24 cellular contexts compared by ENCODE assay signal in genomic region chr1:170598618-170599017, GRCh38.
DNase-seq lines count a peak whose midpoint lies in the region; ATAC-seq, FAIRE-seq and TF ChIP-seq lines count a peak whose summit lies in the region.
"Had no signal": no experiment of that assay in that cellular context is flagged by ENCODE, and none has a peak within 500 bp of the region (broad histone marks: within the 10 kb centered on the region; RNA-seq: fewer than 3 reads in every experiment).

No MANE protein-coding gene starts in this region.

- no peak overlapping the region for H2AFZ ChIP-seq in HepG2 (ENCODE audit: low read length)
- no peak overlapping the region for H2AFZ ChIP-seq in K562 (ENCODE audit: low read depth, low read length)

- FAIRE-seq in HepG2 (lab: Jason Lieb, UNC) (no peak), K562 (lab: Jason Lieb, UNC) (no peak)
- FAIRE-seq: A549, D721Med, GM12891, GM19239 had no signal

- no peaks in the 10 kb centered on the region for H3K27me3 Mint-ChIP-seq in activated CD4-positive, alpha-beta T cell treated with anti-CD3 and anti-CD28 coated beads for 36 hours
- H3K27me3 Mint-ChIP-seq: B cell had no signal

- peaks cover 22% of the 10 kb centered on the region for H3K9me3 Mint-ChIP-seq in activated CD4-positive, alpha-beta T cell treated with anti-CD3 and anti-CD28 coated beads for 36 hours (ENCODE audit: low read depth)

- POLR2A ChIA-PET in activated CD4-positive, alpha-beta T cell treated with anti-CD3 and anti-CD28 coated beads for 36 hours (lab: Charles Lee), result no interaction called here
- POLR2A ChIA-PET in HepG2 (lab: Yijun Ruan, JAX) (no interaction called here), HEK293 (lab: Yijun Ruan, JAX) (no interaction called here), K562 (lab: Yijun Ruan, JAX) (no interaction called here)

- no peak for TF ChIP-seq CTCF in HepG2 (CRISPR knock-in tag; IDR thresholded peaks at IDR 0.05)
- TF ChIP-seq CTCF in right lobe of liver (IDR thresholded peaks at IDR 0.05), result no peak
- no peak for TF ChIP-seq CTCF in HEK293 (tag by site-specific recombination; IDR thresholded peaks at IDR 0.05)
- TF ChIP-seq CTCF in K562 (IDR thresholded peaks at IDR 0.05 in 2 of 3, conservative IDR thresholded peaks at IDR 0.05 in 1 of 3; ENCODE audit: insufficient read depth in 2 of 3, low read depth in 1 of 3, low read length in 3 of 3), result no peak
- no peak for TF ChIP-seq CTCF in gastrocnemius medialis (IDR thresholded peaks at IDR 0.05 in 4 of 5, conservative IDR thresholded peaks at IDR 0.05 in 1 of 5)

- no peaks in the 10 kb centered on the region for H3K9me1 ChIP-seq in K562 (ENCODE audit: control insufficient read depth, insufficient read depth, low read length)

- peaks cover 16% of the 10 kb centered on the region for H3K9me3 ChIP-seq in HepG2 (ENCODE audit: low read length)
- H3K9me3 ChIP-seq in right lobe of liver, result peaks cover 0 to 2% (median 0%) of the 10 kb centered on the region in 4 donors
- H3K9me3 ChIP-seq in HEK293 (ENCODE audit: control insufficient read depth, insufficient read depth, low read depth, low read length), result no peaks in the 10 kb centered on the region
- 0 out of 2 replicates have a peak, but pooled peaks cover 2% of the 10 kb centered on the region for H3K9me3 ChIP-seq in K562 (replicated peaks; ENCODE audit: control insufficient read depth, insufficient read depth, low read depth, low read length)
- no peaks in the 10 kb centered on the region for H3K9me3 ChIP-seq in gastrocnemius medialis
- H3K9me3 ChIP-seq: A549 had no signal

- H3K36me3 ChIP-seq in HepG2 (replicated peaks in 1 of 2; ENCODE audit: control insufficient read depth in 1 of 2, insufficient read depth in 2 of 2, low read length in 2 of 2) (no peaks in the 10 kb centered on the region), right lobe of liver (no peaks in the 10 kb centered on the region), HEK293 (ENCODE audit: control insufficient read depth in 2 of 2, insufficient read depth in 1 of 2, low read length in 2 of 2) (no peaks in the 10 kb centered on the region), K562 (ENCODE audit: control insufficient read depth, insufficient read depth, low read length) (no peaks in the 10 kb centered on the region), gastrocnemius medialis (no peaks in the 10 kb centered on the region)
- H3K36me3 ChIP-seq: BLaER1 treated with 17β-estradiol and CSF1 and Interleukin-3, amounts not matched to agents 10 nM and 100 nM had no signal

- BruUV-seq in HepG2 (replicated peaks; lab: Mats Ljungman, UMichigan) (no TSS peak), K562 (replicated peaks; lab: Mats Ljungman, UMichigan) (no TSS peak)

- TF ChIP-seq RAD21 in HepG2 (CRISPR knock-in tag; IDR thresholded peaks at IDR 0.05) (no peak), K562 (CRISPR knock-in tag; conservative IDR thresholded peaks at IDR 0.05 in 1 of 2, IDR thresholded peaks at IDR 0.05 in 1 of 2) (no peak)

- H3K36me3 Mint-ChIP-seq in activated CD4-positive, alpha-beta T cell treated with anti-CD3 and anti-CD28 coated beads for 36 hours (ENCODE audit: low read depth), result no peaks in the 10 kb centered on the region
- H3K36me3 Mint-ChIP-seq: CD8-positive, alpha-beta T cell had no signal

- H3K27ac ChIP-seq in HepG2 (ENCODE audit: extremely low read length, insufficient read depth, low read length) (no peak overlapping the region), right lobe of liver (no peak overlapping the region), HEK293 (ENCODE audit: extremely low read depth, low read depth, low read length) (no peak overlapping the region), K562 (ENCODE audit: extremely low read depth, low read depth, low read length) (no peak overlapping the region), gastrocnemius medialis (no peak overlapping the region)
- H3K27ac ChIP-seq: A549; BLaER1 treated with 17β-estradiol and CSF1 and Interleukin-3, amounts not matched to agents 10 nM and 100 nM; C4-2B had no signal

- H3K4me2 ChIP-seq in HepG2 (ENCODE audit: low read depth, low read length), result no peak overlapping the region
- H3K4me2 ChIP-seq in K562 (ENCODE audit: insufficient read depth, low read length), result no peak overlapping the region
- H3K4me2 ChIP-seq: A549; BLaER1 treated with 17β-estradiol and CSF1 and Interleukin-3, amounts not matched to agents 10 nM and 100 nM had no signal

- in situ Hi-C loops in HepG2 (cut with HindIII; ENCODE audit: extremely low pct_ligation_motif_present, low pct_unique_long_range_greater_than_20kb), result no loop called here
- in situ Hi-C loops in K562 (cut with MboI), result no loop called here
- in situ Hi-C loops in gastrocnemius medialis (cut with MboI; ENCODE audit: low sequenced_read_pairs in 4 of 4), result no loop called here

- H3K27me3 ChIP-seq in HepG2 (ENCODE audit: control insufficient read depth in 1 of 2, insufficient read depth in 2 of 2, low read length in 2 of 2) (no peaks in the 10 kb centered on the region), right lobe of liver (no peaks in the 10 kb centered on the region), K562 (ENCODE audit: control insufficient read depth in 2 of 2, insufficient read depth in 2 of 2, low read length in 2 of 2) (no peaks in the 10 kb centered on the region), gastrocnemius medialis (no peaks in the 10 kb centered on the region)
- H3K27me3 ChIP-seq: BLaER1 treated with 17β-estradiol and CSF1 and Interleukin-3, amounts not matched to agents 10 nM and 100 nM had no signal

- H3K4me1 Mint-ChIP-seq in activated CD4-positive, alpha-beta T cell treated with anti-CD3 and anti-CD28 coated beads for 36 hours, result no peaks in the 10 kb centered on the region
- H3K4me1 Mint-ChIP-seq: B cell had no signal

- WGBS in HepG2 (ENCODE audit: low lambda C conversion rate), result 0% methylated on average over 1 of the region's 1 CpG
- 50% methylated on average over 1 of the region's 1 CpG for WGBS in right lobe of liver (ENCODE audit: insufficient coverage, low coverage, low lambda C conversion rate, missing lambda C conversion rate)
- 4% methylated on average over 1 of the region's 1 CpG for WGBS in K562 (ENCODE audit: insufficient coverage, low coverage, missing lambda C conversion rate)

- no peak overlapping the region for H3K4me3 Mint-ChIP-seq in activated CD4-positive, alpha-beta T cell treated with anti-CD3 and anti-CD28 coated beads for 36 hours
- H3K4me3 Mint-ChIP-seq: B cell; CD4-positive, alpha-beta T cell; CD8-positive, alpha-beta T cell had no signal

- no peaks in the 10 kb centered on the region for H4K20me1 ChIP-seq in HepG2 (ENCODE audit: insufficient read depth, low read length)
- H4K20me1 ChIP-seq in K562 (replicated peaks; ENCODE audit: control insufficient read depth, insufficient read depth, low read length), result no peaks in the 10 kb centered on the region
- H4K20me1 ChIP-seq: BLaER1 treated with 17β-estradiol and CSF1 and Interleukin-3, amounts not matched to agents 10 nM and 100 nM had no signal

- TF ChIP-seq POLR2A in HepG2 (IDR thresholded peaks at IDR 0.05; ENCODE audit: insufficient read depth in 1 of 2, low read depth in 2 of 2, low read length in 2 of 2) (no peak), right lobe of liver (IDR thresholded peaks at IDR 0.05) (no peak), K562 (conservative IDR thresholded peaks at IDR 0.05) (no peak), gastrocnemius medialis (IDR thresholded peaks at IDR 0.05) (no peak)

- H3K27ac Mint-ChIP-seq in activated CD4-positive, alpha-beta T cell treated with anti-CD3 and anti-CD28 coated beads for 36 hours, result no peak overlapping the region
- H3K27ac Mint-ChIP-seq: B cell; CD4-positive, alpha-beta T cell; CD8-positive, alpha-beta T cell had no signal

- CTCF ChIA-PET in activated CD4-positive, alpha-beta T cell treated with anti-CD3 and anti-CD28 coated beads for 36 hours (lab: Charles Lee), result no interaction called here
- CTCF ChIA-PET in HepG2 (lab: Yijun Ruan, JAX; ENCODE audit: low intra/inter-chr PET ratio, low total read pairs) (no interaction called here), HEK293 (lab: Yijun Ruan, JAX) (interaction anchor here (0.7 kb wide), 1 partner anchor 167 kb away, joined by 3 read pairs; no protein-coding TSS in a partner anchor), K562 (lab: Yijun Ruan, JAX; ENCODE audit: low intra/inter-chr PET ratio) (no interaction called here)

- TF ChIP-seq EP300 in HepG2 (IDR thresholded peaks at IDR 0.05; ENCODE audit: low read depth in 2 of 2, low read length in 2 of 2), result no peak
- TF ChIP-seq EP300 in HepG2 (CRISPR knock-in tag; IDR thresholded peaks at IDR 0.05; ENCODE audit: borderline replicate concordance), result no peak
- TF ChIP-seq EP300 in K562 (IDR thresholded peaks at IDR 0.05; ENCODE audit: low read length), result no peak

- no peak overlapping the region for H3K9ac ChIP-seq in HepG2 (ENCODE audit: insufficient read depth, low read depth, low read length)
- H3K9ac ChIP-seq in K562 (ENCODE audit: insufficient read depth in 1 of 2, low read depth in 2 of 2, low read length in 2 of 2), result no peak overlapping the region
- H3K9ac ChIP-seq: BLaER1 treated with 17β-estradiol and CSF1 and Interleukin-3, amounts not matched to agents 10 nM and 100 nM had no signal

- H3K4me3 ChIP-seq in HepG2 (replicated peaks in 1 of 3; ENCODE audit: insufficient read depth in 1 of 3, low read depth in 2 of 3, low read length in 3 of 3) (no peak overlapping the region), right lobe of liver (no peak overlapping the region), HEK293 (ENCODE audit: low read depth, low read length) (no peak overlapping the region), K562 (no peak overlapping the region), gastrocnemius medialis (no peak overlapping the region)
- H3K4me3 ChIP-seq: A549; BLaER1 treated with 17β-estradiol and CSF1 and Interleukin-3, amounts not matched to agents 10 nM and 100 nM had no signal

- no peak for DNase-seq in activated CD4-positive, alpha-beta T cell treated with anti-CD3 and anti-CD28 coated beads for 36 hours
- no peak for DNase-seq in activated CD4-positive, alpha-beta T cell treated with anti-CD3 and anti-CD28 coated beads for 4 hours
- DNase-seq in HepG2 (ENCODE audit: low spot score) (no peak), right lobe of liver (no peak), K562 (ENCODE audit: extremely low read depth in 1 of 4, low spot score in 3 of 4) (no peak), gastrocnemius medialis (no peak), NCI-H2029 treated with DMSO at 0.1 percent for 48 hours (lab: John Stamatoyannopoulos, UW) (no peak)
- DNase-seq: AML-193; Caco-2; Calu3; CD4-positive, alpha-beta T cell; CD8-positive, alpha-beta T cell; DMS79; DND-41; EL; GDM1 had no signal

- intact Hi-C loops in activated CD4-positive, alpha-beta T cell treated with anti-CD3 and anti-CD28 coated beads for 36 hours (cut with DNase I, micrococcal nuclease), result no loop called here
- intact Hi-C loops in HepG2 (cut with micrococcal nuclease; ENCODE audit: unreplicated experiment), result no loop called here
- intact Hi-C loops in right lobe of liver (cut with DNase I), result no loop called here
- intact Hi-C loops in K562 (cut with micrococcal nuclease), result no loop called here
- intact Hi-C loops in gastrocnemius medialis (cut with DNase I; ENCODE audit: low total_unique reads), result no loop called here

- H3K4me1 ChIP-seq in HepG2 (ENCODE audit: insufficient read depth, low read length), result no peaks in the 10 kb centered on the region
- H3K4me1 ChIP-seq in right lobe of liver, result no peaks in the 10 kb centered on the region
- H3K4me1 ChIP-seq in HEK293 (ENCODE audit: control insufficient read depth, insufficient read depth, low read length), result no peaks in the 10 kb centered on the region
- H3K4me1 ChIP-seq in K562 (replicated peaks in 1 of 2; ENCODE audit: control insufficient read depth in 2 of 2, insufficient read depth in 2 of 2, low read length in 2 of 2), result no peaks in the 10 kb centered on the region
- peaks cover 4 to 8% of the 10 kb centered on the region in 2 donors for H3K4me1 ChIP-seq in gastrocnemius medialis
- H3K4me1 ChIP-seq: A549; BLaER1 treated with 17β-estradiol and CSF1 and Interleukin-3, amounts not matched to agents 10 nM and 100 nM; Caco-2 had no signal

- peak; percentile 49 for ATAC-seq in activated CD4-positive, alpha-beta T cell treated with anti-CD3 and anti-CD28 coated beads for 36 hours
- ATAC-seq in HepG2, result no peak
- ATAC-seq in right lobe of liver, result no peak
- ATAC-seq in K562, result no peak
- ATAC-seq in gastrocnemius medialis, result no peak
- ATAC-seq: A549; CD8-positive, alpha-beta T cell had no signal

- no peaks in the 10 kb centered on the region for H3K79me2 ChIP-seq in HepG2 (ENCODE audit: insufficient read depth, low read length)
- H3K79me2 ChIP-seq in K562 (ENCODE audit: control insufficient read depth, insufficient read depth, low read length), result no peaks in the 10 kb centered on the region
